ENCODE assay signal across 1 cellular context in genomic region chr1:241235236-241235897, GRCh38.
TF ChIP-seq lines count a peak whose summit lies in the region.

No MANE protein-coding gene starts in this region.

TF ChIP-seq in GM23338, 12 proteins besides CTCF, POLR2A, EP300 and RAD21 (continued from another document):
- no peak for TF ChIP-seq POLR2AphosphoS5 (IDR thresholded peaks at IDR 0.05; ENCODE audit: low read depth)
- no peak for TF ChIP-seq JUNB (IDR thresholded peaks at IDR 0.05; ENCODE audit: unreplicated experiment)
- TF ChIP-seq CREB1 (CRISPR knock-in tag; IDR thresholded peaks at IDR 0.05; ENCODE audit: low read depth): no peak
